Comparison of ENCODE assay signal across 23 cellular contexts in genomic region chr20:21703740-21704407, GRCh38. TPM values are rescaled to one million over a fixed set of nuclear protein-coding genes. Genes with fewer than 3 reads are reported as not detected.
DNase-seq lines count a peak whose midpoint lies in the region; ATAC-seq and TF ChIP-seq lines count a peak whose summit lies in the region.
"Had no signal": no experiment of that assay in that cellular context is flagged by ENCODE, and none has a peak within 500 bp of the region (broad histone marks: within the 10 kb centered on the region; RNA-seq: fewer than 3 reads in every experiment).

No MANE protein-coding gene starts in this region.

- H3K23ac ChIP-seq in IMR-90 (ENCODE audit: low read depth, low read length) (no peak overlapping the region), neuronal stem cell (ENCODE audit: low read depth, low read length, poor library complexity) (peak overlapping the region; percentile 18)

- no peak for TF ChIP-seq RAD21 in IMR-90 (IDR thresholded peaks at IDR 0.05; ENCODE audit: low read length)

- H3K36me3 ChIP-seq in GM23248 (ENCODE audit: low read depth): no peaks in the 10 kb centered on the region
- H3K36me3 ChIP-seq in IMR-90 (ENCODE audit: control insufficient read depth, insufficient read depth, low read length): no peaks in the 10 kb centered on the region
- H3K36me3 ChIP-seq in neuronal stem cell (replicated peaks in 1 of 2; ENCODE audit: control insufficient read depth in 2 of 2, insufficient read depth in 2 of 2, low read length in 2 of 2): no peaks in the 10 kb centered on the region
- H3K36me3 ChIP-seq in tibial artery: no peaks in the 10 kb centered on the region
- H3K36me3 ChIP-seq: right lobe of liver, uterus had no signal

- H3K27me3 ChIP-seq in GM23248 (replicated peaks; ENCODE audit: insufficient read depth) (peaks cover 13% of the 10 kb centered on the region), IMR-90 (ENCODE audit: control insufficient read depth, insufficient read depth, low read length) (peaks cover 62% of the 10 kb centered on the region), neuronal stem cell (ENCODE audit: control insufficient read depth in 3 of 3, insufficient read depth in 3 of 3, low read depth in 1 of 3, low read length in 3 of 3) (peaks cover 67 to 99% (median 97%) of the 10 kb centered on the region in 3 experiments), tibial artery (peaks cover 0 to 95% of the 10 kb centered on the region in 2 donors)

- no peak overlapping the region for H3K27ac Mint-ChIP-seq in endothelial cell (ENCODE audit: unreplicated experiment)
- H3K27ac Mint-ChIP-seq in activated CD8-positive, alpha-beta memory T cell treated with anti-CD3 and anti-CD28 coated beads, Interleukin-2, amount 10 ng/mL, durations not matched to agents 7 days and 5 days: no peak overlapping the region
- H3K27ac Mint-ChIP-seq: CD14-positive monocyte; naive thymus-derived CD8-positive, alpha-beta T cell had no signal

- H3K56ac ChIP-seq in IMR-90 (ENCODE audit: extremely low read depth, insufficient read depth, low read length): no peak overlapping the region

- in situ Hi-C loops in GM23248 (cut with MboI) (loop anchor here (25.0 kb wide), 1 partner anchor 408 kb away; no protein-coding TSS in a partner anchor), IMR-90 (cut with MboI; ENCODE audit: low sequenced_read_pairs) (loop anchor here (25.0 kb wide), 1 partner anchor 608 kb away; no protein-coding TSS in a partner anchor)

- no peak overlapping the region for H2BK12ac ChIP-seq in neuronal stem cell (ENCODE audit: low read length)

- H3K4me2 ChIP-seq in GM23248 (ENCODE audit: unreplicated experiment) (peak overlapping the region; percentile 65), IMR-90 (ENCODE audit: low read depth, low read length) (no peak overlapping the region), neuronal stem cell (ENCODE audit: insufficient read depth, low read length, poor library complexity, severe bottlenecking) (no peak overlapping the region)
- H3K4me2 ChIP-seq: PC-9 had no signal

- H4K5ac ChIP-seq in IMR-90 (ENCODE audit: low read depth, low read length): no peak overlapping the region

- peaks cover 36% of the 10 kb centered on the region for H3K4me1 Mint-ChIP-seq in endothelial cell (ENCODE audit: unreplicated experiment)
- no peaks in the 10 kb centered on the region for H3K4me1 Mint-ChIP-seq in activated CD8-positive, alpha-beta memory T cell treated with anti-CD3 and anti-CD28 coated beads, Interleukin-2, amount 10 ng/mL, durations not matched to agents 7 days and 5 days

- H3K4ac ChIP-seq in IMR-90 (ENCODE audit: low read depth, low read length): no peak overlapping the region
- H3K4ac ChIP-seq in neuronal stem cell (ENCODE audit: low read length): no peak overlapping the region

- CTCF ChIA-PET in IMR-90 (lab: Yijun Ruan, JAX): no interaction called here
- CTCF ChIA-PET in activated CD8-positive, alpha-beta memory T cell treated with anti-CD3 and anti-CD28 coated beads, Interleukin-2, amount 10 ng/mL, durations not matched to agents 7 days and 5 days (lab: Charles Lee): interaction anchor here (1.1 to 1.5 kb wide), 2 partner anchors 15 to 25 kb away, joined by 3 read pairs; no protein-coding TSS in a partner anchor

- H3K9me2 ChIP-seq in GM23248 (ENCODE audit: insufficient read depth): no peaks in the 10 kb centered on the region

- H4K91ac ChIP-seq in IMR-90 (ENCODE audit: insufficient read depth, low read depth, low read length) (no peak overlapping the region), neuronal stem cell (ENCODE audit: low read depth, low read length, poor library complexity) (no peak overlapping the region)

- H3K18ac ChIP-seq in IMR-90 (ENCODE audit: low read depth, low read length) (no peak overlapping the region), neuronal stem cell (ENCODE audit: low read length) (no peak overlapping the region)

- H3F3A ChIP-seq in GM23248 (ENCODE audit: insufficient read depth): no peaks in the 10 kb centered on the region

- POLR2A ChIA-PET in IMR-90 (lab: Charles Lee; ENCODE audit: unreplicated experiment): no interaction called here

- peak overlapping the region; percentile 13 for H2AK9ac ChIP-seq in IMR-90 (replicated peaks; ENCODE audit: low read depth, low read length, poor library complexity)

- H3K36me3 Mint-ChIP-seq in endothelial cell (ENCODE audit: low read depth, unreplicated experiment): no peaks in the 10 kb centered on the region
- no peaks in the 10 kb centered on the region for H3K36me3 Mint-ChIP-seq in activated CD8-positive, alpha-beta memory T cell treated with anti-CD3 and anti-CD28 coated beads, Interleukin-2, amount 10 ng/mL, durations not matched to agents 7 days and 5 days

- H3K9ac ChIP-seq in GM23248: no peak overlapping the region
- H3K9ac ChIP-seq in IMR-90 (ENCODE audit: low read depth, low read length): no peak overlapping the region
- no peak overlapping the region for H3K9ac ChIP-seq in neuronal stem cell (ENCODE audit: low read depth, low read length, poor library complexity)

- H3K79me1 ChIP-seq in IMR-90 (ENCODE audit: low read depth in 1 of 2, low read length in 2 of 2): no peaks in the 10 kb centered on the region
- H3K79me1 ChIP-seq in neuronal stem cell (ENCODE audit: low read depth, low read length): no peaks in the 10 kb centered on the region

- H2BK120ac ChIP-seq in IMR-90 (ENCODE audit: low read depth, low read length): no peak overlapping the region
- H2BK120ac ChIP-seq in neuronal stem cell (ENCODE audit: low read depth, low read length): no peak overlapping the region

- no peak for DNase-seq in GM23248
- DNase-seq in IMR-90: no peak
- no peak for DNase-seq in endothelial cell (ENCODE audit: low spot score)
- DNase-seq in neuronal stem cell (ENCODE audit: low spot score): no peak
- DNase-seq in activated CD8-positive, alpha-beta memory T cell treated with anti-CD3 and anti-CD28 coated beads, Interleukin-2, amount 10 ng/mL, durations not matched to agents 7 days and 5 days: no peak
- no peak for DNase-seq in NCI-H187 (lab: John Stamatoyannopoulos, UW)
- DNase-seq in tibial artery: no peak
- DNase-seq: activated effector memory CD4-positive, alpha-beta T cell treated with anti-CD3 and anti-CD28 coated beads, Interleukin-2, amount 50 U/mL, for 16 hours; Calu3; DMS79 treated with DMSO at 0.1 percent for 48 hours; GF-D8; naive thymus-derived CD8-positive, alpha-beta T cell; NK-92 treated with Interleukin-12 subunit alpha and Interleukin-12 subunit beta, amount 100 ng/mL, for 24 hours; PC-9; stimulated activated CD4-positive, alpha-beta T cell treated with anti-CD3 and anti-CD28 coated beads, Interleukin-2, amount 100 ng/mL, for 48 hours had no signal

- no peak overlapping the region for H2BK20ac ChIP-seq in IMR-90 (ENCODE audit: low read depth, low read length)

- H4K20me1 ChIP-seq in GM23248 (ENCODE audit: insufficient read depth) (no peaks in the 10 kb centered on the region), IMR-90 (ENCODE audit: insufficient read depth, low read length) (no peaks in the 10 kb centered on the region)

- intact Hi-C loops in IMR-90 (cut with micrococcal nuclease) (no loop called here), tibial artery (cut with DNase I; ENCODE audit: low total_unique reads) (no loop called here)

- TF ChIP-seq POLR2A in IMR-90 (IDR thresholded peaks at IDR 0.05; ENCODE audit: low read depth, low read length): no peak

- H3K27ac ChIP-seq in GM23248: no peak overlapping the region
- no peak overlapping the region for H3K27ac ChIP-seq in IMR-90 (ENCODE audit: insufficient read depth, low read length)
- no peak overlapping the region for H3K27ac ChIP-seq in neuronal stem cell (replicated peaks; ENCODE audit: low read length)
- H3K27ac ChIP-seq in tibial artery: no peak overlapping the region
- H3K27ac ChIP-seq: body of pancreas, PC-9, right lobe of liver, uterus had no signal

- H3K4me3 ChIP-seq in GM23248 (peak overlapping the region; percentile 37; the same call in 1 of the 2 replicates), IMR-90 (ENCODE audit: insufficient read depth, low read depth, low read length) (no peak overlapping the region), neuronal stem cell (ENCODE audit: low read length in 2 of 2) (no peak overlapping the region), tibial artery (no peak overlapping the region)
- H3K4me3 ChIP-seq: body of pancreas, PC-9, right lobe of liver had no signal

- no peak overlapping the region for H2AFZ ChIP-seq in GM23248
- H2AFZ ChIP-seq in IMR-90 (replicated peaks; ENCODE audit: low read length, poor library complexity): no peak overlapping the region
- no peak overlapping the region for H2AFZ ChIP-seq in neuronal stem cell (ENCODE audit: low read length)
- H2AFZ ChIP-seq: PC-9 had no signal

- BruUV-seq in IMR-90 (replicated peaks; lab: Mats Ljungman, UMichigan): no TSS peak

- H3K14ac ChIP-seq in IMR-90 (replicated peaks; ENCODE audit: low read depth, low read length) (no peak overlapping the region), neuronal stem cell (ENCODE audit: low read length) (no peak overlapping the region)

- H3K9me3 Mint-ChIP-seq in endothelial cell (ENCODE audit: unreplicated experiment): no peaks in the 10 kb centered on the region
- no peaks in the 10 kb centered on the region for H3K9me3 Mint-ChIP-seq in activated CD8-positive, alpha-beta memory T cell treated with anti-CD3 and anti-CD28 coated beads, Interleukin-2, amount 10 ng/mL, durations not matched to agents 7 days and 5 days (ENCODE audit: low read depth)

- H3K27me3 Mint-ChIP-seq in endothelial cell (ENCODE audit: unreplicated experiment): peaks cover 44% of the 10 kb centered on the region
- H3K27me3 Mint-ChIP-seq in activated CD8-positive, alpha-beta memory T cell treated with anti-CD3 and anti-CD28 coated beads, Interleukin-2, amount 10 ng/mL, durations not matched to agents 7 days and 5 days: peaks cover 92% of the 10 kb centered on the region

- no peak overlapping the region for H2AK5ac ChIP-seq in IMR-90 (ENCODE audit: low read depth, low read length)
- no peak overlapping the region for H2AK5ac ChIP-seq in neuronal stem cell (ENCODE audit: low read depth, low read length)

- dilution Hi-C loops in IMR-90 (cut with HindIII; ENCODE audit: low sequenced_read_pairs, unreplicated experiment): no loop called here

- H3K9me3 ChIP-seq in GM23248 (ENCODE audit: low read depth): no peaks in the 10 kb centered on the region
- no peaks in the 10 kb centered on the region for H3K9me3 ChIP-seq in IMR-90 (ENCODE audit: control insufficient read depth, insufficient read depth, low read length)
- H3K9me3 ChIP-seq in neuronal stem cell (replicated peaks in 1 of 2; ENCODE audit: control insufficient read depth in 2 of 2, insufficient read depth in 1 of 2, low read depth in 1 of 2, low read length in 2 of 2): peaks cover 0 to 5% of the 10 kb centered on the region in 2 donors
- H3K9me3 ChIP-seq in tibial artery: no peaks in the 10 kb centered on the region
- H3K9me3 ChIP-seq: body of pancreas, right lobe of liver, uterus had no signal

- H2BK5ac ChIP-seq in IMR-90 (ENCODE audit: low read depth, low read length, poor library complexity, severe bottlenecking): no peak overlapping the region
- H2BK5ac ChIP-seq in neuronal stem cell (ENCODE audit: low read length): no peak overlapping the region

- H4K8ac ChIP-seq in IMR-90 (ENCODE audit: low read depth in 2 of 2, low read length in 2 of 2): no peak overlapping the region
- H4K8ac ChIP-seq in neuronal stem cell (ENCODE audit: low read depth, low read length): no peak overlapping the region

- no peak for ATAC-seq in IMR-90 (ENCODE audit: low read depth)
- no peak for ATAC-seq in activated CD8-positive, alpha-beta memory T cell treated with anti-CD3 and anti-CD28 coated beads, Interleukin-2, amount 10 ng/mL, durations not matched to agents 7 days and 5 days
- ATAC-seq: body of pancreas; naive thymus-derived CD8-positive, alpha-beta T cell had no signal

- H3K79me2 ChIP-seq in GM23248 (ENCODE audit: insufficient read depth): no peaks in the 10 kb centered on the region

- no peak overlapping the region for H2BK15ac ChIP-seq in IMR-90 (ENCODE audit: low read depth, low read length)
- no peak overlapping the region for H2BK15ac ChIP-seq in neuronal stem cell (ENCODE audit: low read length)

- 54 to 55% methylated on average over 19 of the region's 19 CpGs for WGBS in GM23248 (ENCODE audit: low coverage in 1 of 2, low lambda C conversion rate in 2 of 2, missing lambda C conversion rate in 2 of 2), 2 experiments
- WGBS in IMR-90 (ENCODE audit: extremely low coverage in 2 of 2, insufficient read length in 1 of 2), 2 experiments: 7% methylated on average over 2 of the region's 19 CpGs; no CpG with 5 or more reads in 1 of the 2 experiments
- no CpG with 5 or more reads among the region's 19 CpGs for WGBS in neuronal stem cell (ENCODE audit: extremely low coverage in 2 of 2, insufficient read length in 2 of 2, insufficient replicate concordance in 1 of 2), 2 donors

- TF ChIP-seq CTCF in IMR-90 (conservative IDR thresholded peaks at IDR 0.05; ENCODE audit: low read depth, low read length): no peak
- TF ChIP-seq CTCF in endothelial cell (IDR thresholded peaks at IDR 0.05; ENCODE audit: unreplicated experiment): no peak
- no peak for TF ChIP-seq CTCF in tibial artery (IDR thresholded peaks at IDR 0.05)

- peak overlapping the region; percentile 23 for H3K4me3 Mint-ChIP-seq in endothelial cell (ENCODE audit: unreplicated experiment)
- H3K4me3 Mint-ChIP-seq in activated CD8-positive, alpha-beta memory T cell treated with anti-CD3 and anti-CD28 coated beads, Interleukin-2, amount 10 ng/mL, durations not matched to agents 7 days and 5 days: no peak overlapping the region

- H3K9me1 ChIP-seq in IMR-90 (ENCODE audit: insufficient read depth, low read length): no peaks in the 10 kb centered on the region

- H3K4me1 ChIP-seq in GM23248 (ENCODE audit: insufficient read depth) (no peaks in the 10 kb centered on the region), IMR-90 (ENCODE audit: control insufficient read depth, insufficient read depth, low read length) (no peaks in the 10 kb centered on the region), neuronal stem cell (ENCODE audit: control insufficient read depth in 2 of 2, insufficient read depth in 1 of 2, low read depth in 1 of 2, low read length in 2 of 2) (peaks cover 0 to 8% of the 10 kb centered on the region in 2 donors), tibial artery (peaks cover 0 to 34% (median 18%) of the 10 kb centered on the region in 4 donors)
- H3K4me1 ChIP-seq: uterus had no signal

RNA-seq across cellular contexts. Expression of gene PAX1, which starts 1.6 kb away (rescaled TPM):
- total RNA-seq in GM23248 (2014; rRNA removed; shearing (Covaris generic)): not detected in 2 replicates
- polyA plus RNA-seq in GM23248 (2016; fragmentation: Nextera tagmentation; extraction: Ambion mirVana) (not detected in 2 replicates), IMR-90 (2012; rRNA removed) (not detected in 2 replicates)
- total RNA-seq in IMR-90 (2012; rRNA removed) (not detected in 2 replicates), endothelial cell (ENCODE audit: unreplicated experiment) (not detected)
- not detected in 2 replicates for polyA plus RNA-seq in IMR-90 (2012; cell fraction: cytosol; rRNA removed)
- not detected in 2 replicates for polyA plus RNA-seq in IMR-90 (2012; cell fraction: nucleus; rRNA removed; ENCODE audit: low replicate concordance)
- polyA plus RNA-seq in neuronal stem cell (2013, experiment 1 of 2): not detected
- polyA plus RNA-seq in neuronal stem cell (2013, experiment 2 of 2): not detected
- not detected for total RNA-seq in activated CD8-positive, alpha-beta memory T cell treated with anti-CD3 and anti-CD28 coated beads, Interleukin-2, amount 10 ng/mL, durations not matched to agents 7 days and 5 days
- total RNA-seq: body of pancreas; Calu3; cerebellum; HepG2; left ventricle myocardium superior; naive thymus-derived CD8-positive, alpha-beta T cell; PC-9; right lobe of liver; Right ventricle myocardium inferior; uterus had no signal
- polyA plus RNA-seq: CD14-positive monocyte; HepG2; naive thymus-derived CD8-positive, alpha-beta T cell had no signal
